ENCODE assay signal across 1 cellular context in the genomic region with DNA sequence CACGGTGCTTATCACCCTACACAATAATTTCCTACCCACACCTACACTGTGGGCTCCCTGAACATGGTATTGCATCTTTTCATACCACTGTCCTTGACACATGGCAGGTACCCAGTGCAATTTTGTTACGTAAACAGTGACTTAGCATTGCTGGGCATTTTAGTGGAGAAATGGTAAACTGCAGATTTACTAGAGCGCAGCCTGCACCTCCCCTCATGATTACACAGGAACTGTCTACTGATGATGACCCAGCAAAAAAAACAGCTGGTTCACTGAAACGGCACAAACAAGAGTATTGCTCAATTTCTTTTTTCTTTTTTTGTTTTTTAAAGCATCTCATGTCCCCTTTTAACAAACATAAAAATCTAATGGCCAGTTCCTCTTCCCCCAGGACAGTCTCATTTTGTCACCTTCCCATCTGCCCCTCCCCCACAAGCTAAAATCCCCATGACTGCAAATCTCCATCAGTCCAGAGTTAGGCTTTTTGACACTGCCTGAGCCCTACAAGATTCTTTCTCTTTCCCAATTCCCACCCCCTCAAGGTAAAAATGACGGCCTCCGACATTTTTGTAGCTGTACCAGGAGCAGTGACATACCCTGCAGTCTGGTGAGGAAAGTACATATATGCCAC.
TF ChIP-seq lines count a peak whose summit lies in the region.

No MANE protein-coding gene starts in this region.

TF ChIP-seq in HepG2, 621 proteins besides CTCF, POLR2A, EP300 and RAD21 (continues in another document):
- no peak for TF ChIP-seq CHCHD3 (CRISPR knock-in tag; IDR thresholded peaks at IDR 0.05)
- TF ChIP-seq MAFG (CRISPR knock-in tag; IDR thresholded peaks at IDR 0.05): 0 out of 2 replicates have a peak, but pooled peaks have one; percentile 59
- TF ChIP-seq ZNF333 (CRISPR knock-in tag; IDR thresholded peaks at IDR 0.05; ENCODE audit: borderline replicate concordance): no peak
- TF ChIP-seq, protein P1, sequence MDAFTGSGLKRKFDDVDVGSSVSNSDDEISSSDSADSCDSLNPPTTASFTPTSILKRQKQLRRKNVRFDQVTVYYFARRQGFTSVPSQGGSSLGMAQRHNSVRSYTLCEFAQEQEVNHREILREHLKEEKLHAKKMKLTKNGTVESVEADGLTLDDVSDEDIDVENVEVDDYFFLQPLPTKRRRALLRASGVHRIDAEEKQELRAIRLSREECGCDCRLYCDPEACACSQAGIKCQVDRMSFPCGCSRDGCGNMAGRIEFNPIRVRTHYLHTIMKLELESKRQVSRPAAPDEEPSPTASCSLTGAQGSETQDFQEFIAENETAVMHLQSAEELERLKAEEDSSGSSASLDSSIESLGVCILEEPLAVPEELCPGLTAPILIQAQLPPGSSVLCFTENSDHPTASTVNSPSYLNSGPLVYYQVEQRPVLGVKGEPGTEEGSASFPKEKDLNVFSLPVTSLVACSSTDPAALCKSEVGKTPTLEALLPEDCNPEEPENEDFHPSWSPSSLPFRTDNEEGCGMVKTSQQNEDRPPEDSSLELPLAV (CRISPR knock-in tag; conservative IDR thresholded peaks at IDR 0.05; ENCODE audit: low read depth): no peak
- peak; percentile 81 for TF ChIP-seq MAFF (IDR thresholded peaks at IDR 0.05; ENCODE audit: low read depth, low read length)
- TF ChIP-seq, protein P2, sequence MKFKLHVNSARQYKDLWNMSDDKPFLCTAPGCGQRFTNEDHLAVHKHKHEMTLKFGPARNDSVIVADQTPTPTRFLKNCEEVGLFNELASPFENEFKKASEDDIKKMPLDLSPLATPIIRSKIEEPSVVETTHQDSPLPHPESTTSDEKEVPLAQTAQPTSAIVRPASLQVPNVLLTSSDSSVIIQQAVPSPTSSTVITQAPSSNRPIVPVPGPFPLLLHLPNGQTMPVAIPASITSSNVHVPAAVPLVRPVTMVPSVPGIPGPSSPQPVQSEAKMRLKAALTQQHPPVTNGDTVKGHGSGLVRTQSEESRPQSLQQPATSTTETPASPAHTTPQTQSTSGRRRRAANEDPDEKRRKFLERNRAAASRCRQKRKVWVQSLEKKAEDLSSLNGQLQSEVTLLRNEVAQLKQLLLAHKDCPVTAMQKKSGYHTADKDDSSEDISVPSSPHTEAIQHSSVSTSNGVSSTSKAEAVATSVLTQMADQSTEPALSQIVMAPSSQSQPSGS (CRISPR knock-in tag; IDR thresholded peaks at IDR 0.05): no peak
- TF ChIP-seq FIP1L1 (IDR thresholded peaks at IDR 0.05; ENCODE audit: borderline replicate concordance, insufficient read depth, low read depth, low read length): no peak
- TF ChIP-seq, protein P3, sequence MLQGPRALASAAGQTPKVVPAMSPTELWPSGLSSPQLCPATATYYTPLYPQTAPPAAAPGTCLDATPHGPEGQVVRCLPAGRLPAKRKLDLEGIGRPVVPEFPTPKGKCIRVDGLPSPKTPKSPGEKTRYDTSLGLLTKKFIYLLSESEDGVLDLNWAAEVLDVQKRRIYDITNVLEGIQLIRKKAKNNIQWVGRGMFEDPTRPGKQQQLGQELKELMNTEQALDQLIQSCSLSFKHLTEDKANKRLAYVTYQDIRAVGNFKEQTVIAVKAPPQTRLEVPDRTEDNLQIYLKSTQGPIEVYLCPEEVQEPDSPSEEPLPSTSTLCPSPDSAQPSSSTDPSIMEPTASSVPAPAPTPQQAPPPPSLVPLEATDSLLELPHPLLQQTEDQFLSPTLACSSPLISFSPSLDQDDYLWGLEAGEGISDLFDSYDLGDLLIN (CRISPR knock-in tag; IDR thresholded peaks at IDR 0.05; ENCODE audit: borderline replicate concordance): no peak
- TF ChIP-seq ZNF251 (CRISPR knock-in tag; IDR thresholded peaks at IDR 0.05): no peak
- no peak for TF ChIP-seq REL (CRISPR knock-in tag; conservative IDR thresholded peaks at IDR 0.05)
- TF ChIP-seq FOXA1 (IDR thresholded peaks at IDR 0.05): no peak
- peak; percentile 58; the same call in 1 of the 2 replicates for TF ChIP-seq FOXA1 (CRISPR knock-in tag; IDR thresholded peaks at IDR 0.05)
- TF ChIP-seq RNF2 (conservative IDR thresholded peaks at IDR 0.05; ENCODE audit: low read depth): no peak
- TF ChIP-seq FOSL2 (CRISPR knock-in tag; IDR thresholded peaks at IDR 0.05): peak; percentile 32
- TF ChIP-seq CEBPG (CRISPR knock-in tag; IDR thresholded peaks at IDR 0.05): peak; percentile 47
- TF ChIP-seq ZNF224 (CRISPR knock-in tag; IDR thresholded peaks at IDR 0.05): no peak
- no peak for TF ChIP-seq ZNF260 (CRISPR knock-in tag; IDR thresholded peaks at IDR 0.05; ENCODE audit: borderline replicate concordance, low read depth)
- TF ChIP-seq SRSF1 (optimal IDR thresholded peaks at IDR 0.05; ENCODE audit: low read depth, low read length): no peak
- TF ChIP-seq, protein P4, sequence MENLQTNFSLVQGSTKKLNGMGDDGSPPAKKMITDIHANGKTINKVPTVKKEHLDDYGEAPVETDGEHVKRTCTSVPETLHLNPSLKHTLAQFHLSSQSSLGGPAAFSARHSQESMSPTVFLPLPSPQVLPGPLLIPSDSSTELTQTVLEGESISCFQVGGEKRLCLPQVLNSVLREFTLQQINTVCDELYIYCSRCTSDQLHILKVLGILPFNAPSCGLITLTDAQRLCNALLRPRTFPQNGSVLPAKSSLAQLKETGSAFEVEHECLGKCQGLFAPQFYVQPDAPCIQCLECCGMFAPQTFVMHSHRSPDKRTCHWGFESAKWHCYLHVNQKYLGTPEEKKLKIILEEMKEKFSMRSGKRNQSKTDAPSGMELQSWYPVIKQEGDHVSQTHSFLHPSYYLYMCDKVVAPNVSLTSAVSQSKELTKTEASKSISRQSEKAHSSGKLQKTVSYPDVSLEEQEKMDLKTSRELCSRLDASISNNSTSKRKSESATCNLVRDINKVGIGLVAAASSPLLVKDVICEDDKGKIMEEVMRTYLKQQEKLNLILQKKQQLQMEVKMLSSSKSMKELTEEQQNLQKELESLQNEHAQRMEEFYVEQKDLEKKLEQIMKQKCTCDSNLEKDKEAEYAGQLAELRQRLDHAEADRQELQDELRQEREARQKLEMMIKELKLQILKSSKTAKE (CRISPR knock-in tag; IDR thresholded peaks at IDR 0.05; ENCODE audit: borderline replicate concordance): no peak
- TF ChIP-seq, protein P5, sequence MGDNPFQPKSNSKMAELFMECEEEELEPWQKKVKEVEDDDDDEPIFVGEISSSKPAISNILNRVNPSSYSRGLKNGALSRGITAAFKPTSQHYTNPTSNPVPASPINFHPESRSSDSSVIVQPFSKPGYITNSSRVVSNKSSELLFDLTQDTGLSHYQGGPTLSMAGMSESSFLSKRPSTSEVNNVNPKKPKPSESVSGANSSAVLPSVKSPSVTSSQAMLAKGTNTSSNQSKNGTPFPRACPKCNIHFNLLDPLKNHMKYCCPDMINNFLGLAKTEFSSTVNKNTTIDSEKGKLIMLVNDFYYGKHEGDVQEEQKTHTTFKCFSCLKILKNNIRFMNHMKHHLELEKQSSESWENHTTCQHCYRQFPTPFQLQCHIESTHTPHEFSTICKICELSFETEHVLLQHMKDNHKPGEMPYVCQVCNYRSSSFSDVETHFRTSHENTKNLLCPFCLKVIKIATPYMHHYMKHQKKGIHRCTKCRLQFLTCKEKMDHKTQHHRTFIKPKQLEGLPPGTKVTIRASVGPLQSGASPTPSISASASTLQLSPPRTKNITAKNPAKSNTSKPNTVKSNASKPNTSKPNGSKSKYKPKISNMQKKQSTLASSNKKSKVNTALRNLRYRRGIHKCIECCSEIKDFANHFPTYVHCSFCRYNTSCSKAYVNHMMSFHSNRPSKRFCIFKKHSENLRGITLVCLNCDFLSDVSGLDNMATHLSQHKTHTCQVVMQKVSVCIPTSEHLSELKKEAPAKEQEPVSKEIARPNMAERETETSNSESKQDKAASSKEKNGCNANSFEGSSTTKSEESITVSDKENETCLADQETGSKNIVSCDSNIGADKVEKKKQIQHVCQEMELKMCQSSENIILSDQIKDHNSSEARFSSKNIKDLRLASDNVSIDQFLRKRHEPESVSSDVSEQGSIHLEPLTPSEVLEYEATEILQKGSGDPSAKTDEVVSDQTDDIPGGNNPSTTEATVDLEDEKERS (CRISPR knock-in tag; IDR thresholded peaks at IDR 0.05): no peak
- TF ChIP-seq ZNF660 (CRISPR knock-in tag; IDR thresholded peaks at IDR 0.05; ENCODE audit: borderline replicate concordance, low read depth): no peak
- no peak for TF ChIP-seq ZNF777 (CRISPR knock-in tag; IDR thresholded peaks at IDR 0.05)
- no peak for TF ChIP-seq PHF8 (CRISPR knock-in tag; IDR thresholded peaks at IDR 0.05)
- TF ChIP-seq, protein P6, sequence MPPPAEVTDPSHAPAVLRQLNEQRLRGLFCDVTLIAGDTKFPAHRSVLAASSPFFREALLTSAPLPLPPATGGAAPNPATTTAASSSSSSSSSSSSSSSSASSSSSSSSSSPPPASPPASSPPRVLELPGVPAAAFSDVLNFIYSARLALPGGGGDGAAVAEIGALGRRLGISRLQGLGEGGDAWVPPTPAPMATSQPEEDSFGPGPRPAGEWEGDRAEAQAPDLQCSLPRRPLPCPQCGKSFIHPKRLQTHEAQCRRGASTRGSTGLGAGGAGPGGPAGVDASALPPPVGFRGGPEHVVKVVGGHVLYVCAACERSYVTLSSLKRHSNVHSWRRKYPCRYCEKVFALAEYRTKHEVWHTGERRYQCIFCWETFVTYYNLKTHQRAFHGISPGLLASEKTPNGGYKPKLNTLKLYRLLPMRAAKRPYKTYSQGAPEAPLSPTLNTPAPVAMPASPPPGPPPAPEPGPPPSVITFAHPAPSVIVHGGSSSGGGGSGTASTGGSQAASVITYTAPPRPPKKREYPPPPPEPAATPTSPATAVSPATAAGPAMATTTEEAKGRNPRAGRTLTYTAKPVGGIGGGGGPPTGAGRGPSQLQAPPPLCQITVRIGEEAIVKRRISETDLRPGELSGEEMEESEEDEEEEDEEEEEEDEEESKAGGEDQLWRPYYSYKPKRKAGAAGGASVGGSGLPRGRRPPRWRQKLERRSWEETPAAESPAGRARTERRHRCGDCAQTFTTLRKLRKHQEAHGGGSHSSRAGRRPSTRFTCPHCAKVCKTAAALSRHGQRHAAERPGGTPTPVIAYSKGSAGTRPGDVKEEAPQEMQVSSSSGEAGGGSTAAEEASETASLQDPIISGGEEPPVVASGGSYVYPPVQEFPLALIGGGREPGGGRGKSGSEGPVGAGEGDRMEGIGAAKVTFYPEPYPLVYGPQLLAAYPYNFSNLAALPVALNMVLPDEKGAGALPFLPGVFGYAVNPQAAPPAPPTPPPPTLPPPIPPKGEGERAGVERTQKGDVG (CRISPR knock-in tag; IDR thresholded peaks at IDR 0.05; ENCODE audit: borderline replicate concordance): no peak
- no peak for TF ChIP-seq PITX1 (CRISPR knock-in tag; IDR thresholded peaks at IDR 0.05)
- TF ChIP-seq ZNF678 (CRISPR knock-in tag; IDR thresholded peaks at IDR 0.05): no peak
- no peak for TF ChIP-seq ZBTB7B (CRISPR knock-in tag; IDR thresholded peaks at IDR 0.05)
- TF ChIP-seq ZC3H13 (CRISPR knock-in tag; IDR thresholded peaks at IDR 0.05): no peak
- TF ChIP-seq NR2F6 (IDR thresholded peaks at IDR 0.05): no peak
- TF ChIP-seq NR2F6 (CRISPR knock-in tag; IDR thresholded peaks at IDR 0.05): no peak
- no peak for TF ChIP-seq RFXANK (CRISPR knock-in tag; IDR thresholded peaks at IDR 0.05)
- TF ChIP-seq, protein P7, sequence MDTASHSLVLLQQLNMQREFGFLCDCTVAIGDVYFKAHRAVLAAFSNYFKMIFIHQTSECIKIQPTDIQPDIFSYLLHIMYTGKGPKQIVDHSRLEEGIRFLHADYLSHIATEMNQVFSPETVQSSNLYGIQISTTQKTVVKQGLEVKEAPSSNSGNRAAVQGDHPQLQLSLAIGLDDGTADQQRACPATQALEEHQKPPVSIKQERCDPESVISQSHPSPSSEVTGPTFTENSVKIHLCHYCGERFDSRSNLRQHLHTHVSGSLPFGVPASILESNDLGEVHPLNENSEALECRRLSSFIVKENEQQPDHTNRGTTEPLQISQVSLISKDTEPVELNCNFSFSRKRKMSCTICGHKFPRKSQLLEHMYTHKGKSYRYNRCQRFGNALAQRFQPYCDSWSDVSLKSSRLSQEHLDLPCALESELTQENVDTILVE (CRISPR knock-in tag; IDR thresholded peaks at IDR 0.05): no peak
- no peak for TF ChIP-seq ZSCAN31 (CRISPR knock-in tag; IDR thresholded peaks at IDR 0.05; ENCODE audit: low read depth)
- no peak for TF ChIP-seq KAT7 (CRISPR knock-in tag; IDR thresholded peaks at IDR 0.05; ENCODE audit: borderline replicate concordance)
- TF ChIP-seq ZNF549 (CRISPR knock-in tag; IDR thresholded peaks at IDR 0.05): no peak
- TF ChIP-seq NFATC3 (CRISPR knock-in tag; IDR thresholded peaks at IDR 0.05): no peak
- no peak for TF ChIP-seq SIX1 (CRISPR knock-in tag; IDR thresholded peaks at IDR 0.05; ENCODE audit: borderline replicate concordance)
- TF ChIP-seq, protein P8, sequence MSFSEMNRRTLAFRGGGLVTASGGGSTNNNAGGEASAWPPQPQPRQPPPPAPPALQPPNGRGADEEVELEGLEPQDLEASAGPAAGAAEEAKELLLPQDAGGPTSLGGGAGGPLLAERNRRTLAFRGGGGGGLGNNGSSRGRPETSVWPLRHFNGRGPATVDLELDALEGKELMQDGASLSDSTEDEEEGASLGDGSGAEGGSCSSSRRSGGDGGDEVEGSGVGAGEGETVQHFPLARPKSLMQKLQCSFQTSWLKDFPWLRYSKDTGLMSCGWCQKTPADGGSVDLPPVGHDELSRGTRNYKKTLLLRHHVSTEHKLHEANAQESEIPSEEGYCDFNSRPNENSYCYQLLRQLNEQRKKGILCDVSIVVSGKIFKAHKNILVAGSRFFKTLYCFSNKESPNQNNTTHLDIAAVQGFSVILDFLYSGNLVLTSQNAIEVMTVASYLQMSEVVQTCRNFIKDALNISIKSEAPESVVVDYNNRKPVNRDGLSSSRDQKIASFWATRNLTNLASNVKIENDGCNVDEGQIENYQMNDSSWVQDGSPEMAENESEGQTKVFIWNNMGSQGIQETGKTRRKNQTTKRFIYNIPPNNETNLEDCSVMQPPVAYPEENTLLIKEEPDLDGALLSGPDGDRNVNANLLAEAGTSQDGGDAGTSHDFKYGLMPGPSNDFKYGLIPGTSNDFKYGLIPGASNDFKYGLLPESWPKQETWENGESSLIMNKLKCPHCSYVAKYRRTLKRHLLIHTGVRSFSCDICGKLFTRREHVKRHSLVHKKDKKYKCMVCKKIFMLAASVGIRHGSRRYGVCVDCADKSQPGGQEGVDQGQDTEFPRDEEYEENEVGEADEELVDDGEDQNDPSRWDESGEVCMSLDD (CRISPR knock-in tag; IDR thresholded peaks at IDR 0.05; ENCODE audit: borderline replicate concordance): no peak
- peak; percentile 67 for TF ChIP-seq NFE2L2 (IDR thresholded peaks at IDR 0.05; ENCODE audit: low read length)
- TF ChIP-seq FOXA3 (CRISPR knock-in tag; IDR thresholded peaks at IDR 0.05): peak; percentile 14; the same call in 1 of the 2 replicates
- TF ChIP-seq ZNF761 (CRISPR knock-in tag; conservative IDR thresholded peaks at IDR 0.05): no peak
- no peak for TF ChIP-seq ZNF451 (CRISPR knock-in tag; IDR thresholded peaks at IDR 0.05)
- no peak for TF ChIP-seq ZSCAN22 (CRISPR knock-in tag; IDR thresholded peaks at IDR 0.05)
- no peak for TF ChIP-seq ASH2L (IDR thresholded peaks at IDR 0.05; ENCODE audit: insufficient read length, low read depth, low read length)
- no peak for TF ChIP-seq MYC (CRISPR knock-in tag; IDR thresholded peaks at IDR 0.05; ENCODE audit: borderline replicate concordance)
- TF ChIP-seq ZNF589 (CRISPR knock-in tag; conservative IDR thresholded peaks at IDR 0.05): no peak
- TF ChIP-seq SP5 (CRISPR knock-in tag; IDR thresholded peaks at IDR 0.05; ENCODE audit: borderline replicate concordance, low read depth): no peak
- TF ChIP-seq MAFK (conservative IDR thresholded peaks at IDR 0.05 in 1 of 2, IDR thresholded peaks at IDR 0.05 in 1 of 2; ENCODE audit: low read length in 2 of 2): peak; percentile 68 to 84
- no peak for TF ChIP-seq ZNF24 (IDR thresholded peaks at IDR 0.05)
- TF ChIP-seq MYNN (CRISPR knock-in tag; IDR thresholded peaks at IDR 0.05; ENCODE audit: low read depth): no peak
- no peak for TF ChIP-seq PCBP1 (IDR thresholded peaks at IDR 0.05; ENCODE audit: borderline replicate concordance, low read depth, low read length)
- TF ChIP-seq ZBTB3 (CRISPR knock-in tag; IDR thresholded peaks at IDR 0.05; ENCODE audit: borderline replicate concordance, low read depth): no peak
- no peak for TF ChIP-seq YY1 (IDR thresholded peaks at IDR 0.05; ENCODE audit: insufficient read depth, insufficient replicate concordance, low read depth, low read length)
